ENCODE assay signal across 1 cellular context in genomic region chr10:88986549-88987242, GRCh38.
TF ChIP-seq lines count a peak whose summit lies in the region.

No MANE protein-coding gene starts in this region.

TF ChIP-seq in K562, 482 proteins besides CTCF, POLR2A, EP300 and RAD21:
- TF ChIP-seq ZNF79 (CRISPR knock-in tag; IDR thresholded peaks at IDR 0.05; ENCODE audit: low read depth) (no peak), CREB3 (tag; conservative IDR thresholded peaks at IDR 0.05; ENCODE audit: low read depth) (no peak), FOXO4 (CRISPR knock-in tag; IDR thresholded peaks at IDR 0.05) (no peak), ZFX (CRISPR knock-in tag; IDR thresholded peaks at IDR 0.05) (no peak), ZBTB49 (CRISPR knock-in tag; IDR thresholded peaks at IDR 0.05; ENCODE audit: borderline replicate concordance) (no peak), DLX4 (CRISPR knock-in tag; IDR thresholded peaks at IDR 0.05) (no peak), CCAR2 (IDR thresholded peaks at IDR 0.05; ENCODE audit: low read depth, low read length) (no peak), L3MBTL2 (IDR thresholded peaks at IDR 0.05) (no peak), DACH1 (IDR thresholded peaks at IDR 0.05; ENCODE audit: partially characterized antibody) (peak; percentile 79), NUFIP1 (IDR thresholded peaks at IDR 0.05; ENCODE audit: partially characterized antibody) (no peak), CHD1 (IDR thresholded peaks at IDR 0.05; ENCODE audit: low read length) (no peak), DEAF1 (CRISPR knock-in tag; IDR thresholded peaks at IDR 0.05) (peak; percentile 47), SMC3 (conservative IDR thresholded peaks at IDR 0.05; ENCODE audit: insufficient read depth, low read depth, low read length) (0 out of 2 replicates have a peak, but pooled peaks have one; percentile 18), MAFK (IDR thresholded peaks at IDR 0.05; ENCODE audit: low read length) (no peak), NFXL1 (CRISPR knock-in tag; IDR thresholded peaks at IDR 0.05) (no peak), POLR2AphosphoS2 (IDR thresholded peaks at IDR 0.05; ENCODE audit: low read length) (no peak)
